In the genomic region with DNA sequence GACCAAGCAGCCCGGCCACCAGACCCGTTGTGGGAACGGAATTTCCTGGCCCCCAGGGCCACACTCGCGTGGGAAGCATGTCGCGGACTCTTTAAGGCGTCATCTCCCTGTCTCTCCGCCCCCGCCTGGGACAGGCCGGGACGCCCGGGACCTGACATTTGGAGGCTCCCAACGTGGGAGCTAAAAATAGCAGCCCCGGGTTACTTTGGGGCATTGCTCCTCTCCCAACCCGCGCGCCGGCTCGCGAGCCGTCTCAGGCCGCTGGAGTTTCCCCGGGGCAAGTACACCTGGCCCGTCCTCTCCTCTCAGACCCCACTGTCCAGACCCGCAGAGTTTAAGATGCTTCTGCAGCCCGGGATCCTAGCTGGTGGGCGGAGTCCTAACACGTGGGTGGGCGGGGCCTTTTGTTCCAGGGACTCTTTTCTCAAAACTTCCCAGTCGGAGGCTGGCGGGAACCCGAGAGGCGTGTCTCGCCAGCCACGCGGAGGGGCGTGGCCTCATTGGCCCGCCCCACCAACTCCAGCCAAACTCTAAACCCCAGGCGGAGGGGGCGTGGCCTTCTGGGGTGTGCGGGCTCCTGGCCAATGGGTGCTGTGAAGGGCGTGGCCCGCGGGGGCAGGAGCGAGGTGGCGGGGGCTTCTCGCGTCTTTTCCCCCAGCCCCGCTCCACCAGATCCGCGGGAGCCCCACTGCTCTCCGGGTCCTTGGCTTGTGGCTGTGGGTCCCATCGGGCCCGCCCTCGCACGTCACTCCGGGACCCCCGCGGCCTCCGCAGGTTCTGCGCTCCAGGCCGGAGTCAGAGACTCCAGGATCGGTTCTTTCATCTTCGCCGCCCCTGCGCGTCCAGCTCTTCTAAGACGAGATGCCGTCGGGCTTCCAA, we compare ENCODE assay signal across 8 cellular contexts. TPM values are rescaled to one million over a fixed set of nuclear protein-coding genes. Genes with fewer than 3 reads are reported as not detected.
DNase-seq lines count a peak whose midpoint lies in the region; ATAC-seq and FAIRE-seq lines count a peak whose summit lies in the region.

A gene (plus strand): TSS at position 645 of the 879 bp plus-strand sequence. CDS start 217 bp downstream, at position 862.

- H3K9me3 Mint-ChIP-seq in immature natural killer cell: no peaks in the 10 kb centered on the region

- H3K4me1 ChIP-seq in small intestine (ENCODE audit: control insufficient read depth in 2 of 2, insufficient read depth in 1 of 2, low read depth in 1 of 2, low read length in 1 of 2): no peaks in the 10 kb centered on the region

- ATAC-seq in HG02678 (IDR thresholded peaks at IDR 0.05; ENCODE audit: unreplicated experiment) (peak; percentile 66), GM21367 (IDR thresholded peaks at IDR 0.05; ENCODE audit: unreplicated experiment) (no peak)
- ATAC-seq in activated CD4-positive, CD25-positive, alpha-beta regulatory T cell treated with anti-CD3 and anti-CD28 coated beads, Interleukin-2, amount 50 U/mL, for 24 hours: peak; percentile 75 to 80

- no peak for FAIRE-seq in small intestine (lab: Jason Lieb, UNC)

- no peaks in the 10 kb centered on the region for H3K27me3 ChIP-seq in small intestine (ENCODE audit: control insufficient read depth in 2 of 2, insufficient read depth in 2 of 2, low read length in 2 of 2)

- peak within 1 kb of the TSS in 1 of 2 donors; percentile 48 for H3K4me3 ChIP-seq in small intestine (ENCODE audit: low read depth in 1 of 2, low read length in 2 of 2)

- no peaks in the 10 kb centered on the region for H3K9me3 ChIP-seq in small intestine (ENCODE audit: control insufficient read depth, low read depth)

- H3K27me3 Mint-ChIP-seq in immature natural killer cell (ENCODE audit: low read depth in 3 of 3): peaks cover 3 to 20% (median 6%) of the 10 kb centered on the region in 3 donors

- peaks cover 21 to 29% of the 10 kb centered on the region in 2 donors for H3K4me1 Mint-ChIP-seq in immature natural killer cell

- no peaks in the 10 kb centered on the region for H3K36me3 ChIP-seq in small intestine (ENCODE audit: control insufficient read depth in 2 of 2, insufficient read depth in 2 of 2, low read length in 2 of 2)

- peak within 1 kb of the TSS; percentile 41 for H3K27ac ChIP-seq in caudate nucleus (ENCODE audit: low read depth, low read length)
- H3K27ac ChIP-seq in small intestine (ENCODE audit: low read depth in 1 of 2, low read length in 1 of 2): peak within 1 kb of the TSS in 1 of 2 donors; percentile 82

- no peaks in the 10 kb centered on the region for H3K36me3 Mint-ChIP-seq in immature natural killer cell

- peak within 1 kb of the TSS in 4 of 6 donors; percentile 15 to 71 (median 50) for H3K27ac Mint-ChIP-seq in immature natural killer cell

- peak within 1 kb of the TSS; percentile 71 to 86 (median 80) for H3K4me3 Mint-ChIP-seq in immature natural killer cell

- DNase-seq in Daoy (ENCODE audit: low read depth) (peak; percentile 98), NCI-H2171 treated with DMSO at 0.1 percent for 48 hours (lab: John Stamatoyannopoulos, UW) (peak; percentile 95), caudate nucleus (lab: John Stamatoyannopoulos, UW) (peak in 54 of 61 donors; percentile 12 to 86 (median 61)), immature natural killer cell (peak; percentile 55 to 61 (median 59)), small intestine (peak; percentile 97)

- 0 to 1% (median 0%) methylated on average over 50 to 71 of the region's 71 CpGs for WGBS in small intestine, 3 donors

RNA-seq across cellular contexts. Expression of the gene that starts here (rescaled TPM):
- total RNA-seq in Daoy (2014; rRNA removed; shearing (Covaris generic)): 0.06 TPM in 1 of 2 replicates, not detected in the other
- polyA plus RNA-seq in immature natural killer cell (under 1 TPM in 1 of 3 donors, not detected in 2; 0.26 TPM), small intestine (1 to 10 TPM in 2 of 3 donors, under 1 TPM in 1; 0.45 to 5.0 (median 1.9) TPM)

Comparison
In these comparisons a context has a peak if more than half of its experiments do, and no peak if none do; other contexts are left out.
1. Peak in DNase-seq in Daoy; RNA of the gene not detected or under 1 TPM.
2. Peak in DNase-seq in immature natural killer cell; RNA of the gene not detected or under 1 TPM.